In genomic region chr11:78033040-78033439, GRCh38 we compare ENCODE assay signal across 29 cellular contexts. TPM values are rescaled to one million over a fixed set of nuclear protein-coding genes. Genes with fewer than 3 reads are reported as not detected.
"Had no signal": no experiment of that assay in that cellular context is flagged by ENCODE, and none has a peak within 500 bp of the region (broad histone marks: within the 10 kb centered on the region; RNA-seq: fewer than 3 reads in every experiment).

No MANE protein-coding gene starts in this region.

- ATAC-seq: activated CD4-positive, alpha-beta T cell treated with anti-CD3 and anti-CD28 coated beads for 36 hours; activated T-helper 17 cell treated with anti-CD3 and anti-CD28 coated beads, Interleukin-2, amount 50 U/mL, for 72 hours had no signal

- H3K27me3 ChIP-seq: brain microvascular endothelial cell, cardiac muscle cell, MG63, Peyer's patch, SJCRH30 had no signal

- H3K27ac ChIP-seq: brain microvascular endothelial cell, cardiac muscle cell, KMS-11, Peyer's patch, RWPE1, SJCRH30 had no signal

- H3K9me2 ChIP-seq: SK-N-SH had no signal

- H3K4me2 ChIP-seq: KMS-11, SK-N-SH had no signal

- H3K9me3 Mint-ChIP-seq: activated CD4-positive, alpha-beta memory T cell treated with anti-CD3 and anti-CD28 coated beads, Interleukin-2, amount 10 ng/mL, durations not matched to agents 7 days and 5 days; activated naive CD4-positive, alpha-beta T cell treated with anti-CD3 and anti-CD28 coated beads, Interleukin-2, amount 10 ng/mL, durations not matched to agents 7 days and 5 days; activated naive CD8-positive, alpha-beta T cell treated with anti-CD3 and anti-CD28 coated beads for 36 hours; activated T-helper 17 cell treated with anti-CD3 and anti-CD28 coated beads, Interleukin-2, amount 50 U/mL, for 72 hours had no signal

- H3K9me3 ChIP-seq: MG63, Peyer's patch, SJCRH30, SK-N-SH had no signal

- H3K36me3 ChIP-seq: brain microvascular endothelial cell, cardiac muscle cell, MG63, Peyer's patch, SJCRH30 had no signal

- H3K9ac ChIP-seq: KMS-11, SK-N-SH had no signal

- H3K4me3 ChIP-seq: cardiac muscle cell, MG63, Peyer's patch, SJCRH30 had no signal

- H3K4me3 Mint-ChIP-seq: activated CD4-positive, alpha-beta memory T cell treated with anti-CD3 and anti-CD28 coated beads, Interleukin-2, amount 10 ng/mL, durations not matched to agents 7 days and 5 days; activated CD4-positive, alpha-beta T cell treated with anti-CD3 and anti-CD28 coated beads for 36 hours; activated naive CD4-positive, alpha-beta T cell treated with anti-CD3 and anti-CD28 coated beads, Interleukin-2, amount 10 ng/mL, durations not matched to agents 7 days and 5 days; activated naive CD8-positive, alpha-beta T cell treated with anti-CD3 and anti-CD28 coated beads for 36 hours; activated T-helper 17 cell treated with anti-CD3 and anti-CD28 coated beads, Interleukin-2, amount 50 U/mL, for 72 hours had no signal

- DNase-seq: activated CD4-positive, alpha-beta memory T cell treated with anti-CD3 and anti-CD28 coated beads, Interleukin-2, amount 10 ng/mL, durations not matched to agents 7 days and 5 days; activated CD4-positive, alpha-beta T cell treated with anti-CD3 and anti-CD28 coated beads for 36 hours; activated CD4-positive, alpha-beta T cell treated with anti-CD3 and anti-CD28 coated beads, Interleukin-2, amount 50 U/mL, for 1 hour; activated gamma-delta T cell; activated naive CD4-positive, alpha-beta T cell treated with anti-CD3 and anti-CD28 coated beads, Interleukin-2, amount 10 ng/mL, durations not matched to agents 7 days and 5 days; activated naive CD8-positive, alpha-beta T cell treated with anti-CD3 and anti-CD28 coated beads for 36 hours; activated T-cell treated with anti-CD3 and anti-CD28 coated beads for 4 hours; activated T-cell treated with anti-CD3 and anti-CD28 coated beads, Interleukin-2, amount 50 U/mL, for 48 hours; brain microvascular endothelial cell; MG63; MV-4-11; NCI-H1092 treated with DMSO at 0.1 percent for 48 hours; NCI-H1417 treated with DMSO at 0.1 percent for 48 hours; NCI-H1694; NCI-H2029; NCI-H2107; NCI-H446; NCI-H524; Peyer's patch; Right ventricle myocardium superior; SJCRH30; SK-N-SH; T-helper 1 cell had no signal

- H3K27me3 Mint-ChIP-seq: activated CD4-positive, alpha-beta memory T cell treated with anti-CD3 and anti-CD28 coated beads, Interleukin-2, amount 10 ng/mL, durations not matched to agents 7 days and 5 days; activated CD4-positive, alpha-beta T cell treated with anti-CD3 and anti-CD28 coated beads for 36 hours; activated naive CD8-positive, alpha-beta T cell treated with anti-CD3 and anti-CD28 coated beads for 36 hours; activated T-helper 17 cell treated with anti-CD3 and anti-CD28 coated beads, Interleukin-2, amount 50 U/mL, for 72 hours had no signal

- H3K36me3 Mint-ChIP-seq: activated naive CD4-positive, alpha-beta T cell treated with anti-CD3 and anti-CD28 coated beads, Interleukin-2, amount 10 ng/mL, durations not matched to agents 7 days and 5 days; activated naive CD8-positive, alpha-beta T cell treated with anti-CD3 and anti-CD28 coated beads for 36 hours had no signal

- H3K27ac Mint-ChIP-seq: activated CD4-positive, alpha-beta memory T cell treated with anti-CD3 and anti-CD28 coated beads, Interleukin-2, amount 10 ng/mL, durations not matched to agents 7 days and 5 days; activated CD4-positive, alpha-beta T cell treated with anti-CD3 and anti-CD28 coated beads for 36 hours; activated naive CD4-positive, alpha-beta T cell treated with anti-CD3 and anti-CD28 coated beads, Interleukin-2, amount 10 ng/mL, durations not matched to agents 7 days and 5 days; activated naive CD8-positive, alpha-beta T cell treated with anti-CD3 and anti-CD28 coated beads for 36 hours; activated T-helper 17 cell treated with anti-CD3 and anti-CD28 coated beads, Interleukin-2, amount 50 U/mL, for 72 hours had no signal

- H3K4me1 Mint-ChIP-seq: activated CD4-positive, alpha-beta memory T cell treated with anti-CD3 and anti-CD28 coated beads, Interleukin-2, amount 10 ng/mL, durations not matched to agents 7 days and 5 days; activated CD4-positive, alpha-beta T cell treated with anti-CD3 and anti-CD28 coated beads for 36 hours; activated naive CD4-positive, alpha-beta T cell treated with anti-CD3 and anti-CD28 coated beads, Interleukin-2, amount 10 ng/mL, durations not matched to agents 7 days and 5 days; activated naive CD8-positive, alpha-beta T cell treated with anti-CD3 and anti-CD28 coated beads for 36 hours; activated T-helper 17 cell treated with anti-CD3 and anti-CD28 coated beads, Interleukin-2, amount 50 U/mL, for 72 hours had no signal

RNA-seq across cellular contexts. Expression of gene KCTD14, which starts 10.0 kb away (rescaled TPM):
- total RNA-seq: Right ventricle myocardium superior had no signal

RNA-seq across cellular contexts. Expression of gene THRSP, which starts 30.6 kb away (rescaled TPM):
- total RNA-seq: activated CD4-positive, alpha-beta memory T cell treated with anti-CD3 and anti-CD28 coated beads, Interleukin-2, amount 10 ng/mL, durations not matched to agents 7 days and 5 days; activated CD4-positive, alpha-beta T cell treated with anti-CD3 and anti-CD28 coated beads for 36 hours; activated CD8-positive, alpha-beta memory T cell treated with anti-CD3 and anti-CD28 coated beads for 36 hours; activated naive CD8-positive, alpha-beta T cell treated with anti-CD3 and anti-CD28 coated beads for 36 hours; activated T-helper 17 cell treated with anti-CD3 and anti-CD28 coated beads, Interleukin-2, amount 50 U/mL, for 72 hours; cardiac muscle cell; SJCRH30; T-helper 2 cell treated with Interferon-gamma antibody and Interleukin-4, amounts not matched to agents 100 ng/mL and 5 ng/mL, for 36 hours had no signal
- polyA plus RNA-seq: cardiac muscle cell, SK-N-SH had no signal
